In the genomic region with DNA sequence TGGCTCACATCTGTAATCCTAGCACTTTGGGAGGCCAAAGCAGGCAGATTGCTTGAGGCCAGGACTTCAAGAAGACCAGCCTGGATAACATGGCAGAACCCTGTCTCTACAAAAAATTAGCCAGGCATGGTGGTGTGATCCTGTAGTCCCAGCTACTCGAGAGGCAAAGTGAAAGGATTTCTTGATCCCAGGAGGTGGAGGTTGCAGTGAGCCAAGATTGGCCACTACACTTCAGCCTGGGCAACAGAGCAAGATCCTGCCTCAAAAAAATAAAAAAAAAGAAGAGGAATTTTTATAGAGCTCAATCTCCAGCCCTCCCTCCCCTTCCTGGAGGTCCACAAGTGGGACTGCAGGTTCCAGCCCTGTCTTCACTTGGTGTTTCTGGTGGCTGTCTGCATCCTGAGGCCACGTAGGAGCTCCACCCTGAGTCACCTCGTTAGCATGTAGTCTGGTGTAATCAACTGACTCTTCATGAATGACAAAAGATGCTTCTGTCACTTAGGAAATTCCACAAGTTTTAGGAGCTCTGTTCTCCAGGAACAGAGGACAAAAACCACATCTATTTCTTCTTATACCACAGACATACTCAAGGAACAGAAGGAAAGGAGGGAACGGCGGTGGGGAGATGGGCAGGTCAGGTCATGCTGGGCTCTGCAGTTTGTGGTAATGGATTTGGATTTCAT, we compare ENCODE assay signal across 21 cellular contexts. TPM values are rescaled to one million over a fixed set of nuclear protein-coding genes. Genes with fewer than 3 reads are reported as not detected.
DNase-seq lines count a peak whose midpoint lies in the region; ATAC-seq, FAIRE-seq and TF ChIP-seq lines count a peak whose summit lies in the region.
"Had no signal": no experiment of that assay in that cellular context is flagged by ENCODE, and none has a peak within 500 bp of the region (broad histone marks: within the 10 kb centered on the region; RNA-seq: fewer than 3 reads in every experiment).

No MANE protein-coding gene starts in this region.

- H2AFZ ChIP-seq in keratinocyte (ENCODE audit: control insufficient read depth, low read length) = no peak overlapping the region

- dilution Hi-C loops in keratinocyte (cut with MboI; ENCODE audit: extremely low pct_ligation_motif_present, low sequenced_read_pairs) = no loop called here

- H4K20me1 ChIP-seq in keratinocyte (ENCODE audit: control insufficient read depth, extremely low read depth, insufficient read depth, low read length) = no peaks in the 10 kb centered on the region

- H3K4me3 ChIP-seq in HUES6 (ENCODE audit: low read depth, low read length) (no peak overlapping the region), bronchial epithelial cell (ENCODE audit: low read depth, low read length) (no peak overlapping the region), keratinocyte (ENCODE audit: control insufficient read depth in 2 of 3, extremely low read depth in 1 of 3, insufficient read depth in 2 of 3, low read depth in 1 of 3, low read length in 3 of 3) (no peak overlapping the region), colonic mucosa (no peak overlapping the region)
- H3K4me3 ChIP-seq: lung, pancreas had no signal

- no peaks in the 10 kb centered on the region for H3K27me3 ChIP-seq in HUES6 (ENCODE audit: control insufficient read depth, insufficient read depth, low read length)
- no peaks in the 10 kb centered on the region for H3K27me3 ChIP-seq in bronchial epithelial cell (ENCODE audit: control insufficient read depth, insufficient read depth, low read length)
- no peaks in the 10 kb centered on the region for H3K27me3 ChIP-seq in keratinocyte (ENCODE audit: control insufficient read depth, extremely low read depth, insufficient read depth, low read length)
- no peaks in the 10 kb centered on the region for H3K27me3 ChIP-seq in colonic mucosa
- H3K27me3 ChIP-seq: pancreas had no signal

- intact Hi-C loops in colonic mucosa (cut with DNase I) = loop anchor here (5.0 kb wide), 1 partner anchor 67 kb away; no protein-coding TSS in a partner anchor

- TF ChIP-seq CTCF in bronchial epithelial cell (IDR thresholded peaks at IDR 0.05; ENCODE audit: insufficient read depth, low read length, severe bottlenecking) (no peak), keratinocyte (optimal IDR thresholded peaks at IDR 0.05 in 1 of 3, IDR thresholded peaks at IDR 0.05 in 1 of 3, conservative IDR thresholded peaks at IDR 0.05 in 1 of 3; ENCODE audit: extremely low read depth in 1 of 3, insufficient read depth in 2 of 3, low read length in 3 of 3) (no peak), colonic mucosa (IDR thresholded peaks at IDR 0.05) (no peak)

- no peak overlapping the region for H3K9ac ChIP-seq in HUES6 (ENCODE audit: low read length)
- no peak overlapping the region for H3K9ac ChIP-seq in keratinocyte (ENCODE audit: control insufficient read depth, extremely low read depth, insufficient read depth, low read length)
- no peak overlapping the region for H3K9ac ChIP-seq in colonic mucosa (ENCODE audit: low read depth in 2 of 2, low read length in 2 of 2)
- H3K9ac ChIP-seq: KMS-11 had no signal

- H3K4me1 ChIP-seq in HUES6 (ENCODE audit: control insufficient read depth, insufficient read depth, low read length) (peaks cover 6% of the 10 kb centered on the region; the same call in 1 of the 2 replicates), keratinocyte (ENCODE audit: control insufficient read depth, extremely low read depth, insufficient read depth, low read length) (peaks cover 20% of the 10 kb centered on the region), colonic mucosa (no peaks in the 10 kb centered on the region)
- H3K4me1 ChIP-seq: pancreas had no signal

- no peak for FAIRE-seq in bronchial epithelial cell (lab: Jason Lieb, UNC)
- FAIRE-seq in keratinocyte (lab: Jason Lieb, UNC) = peak; percentile 64
- FAIRE-seq: frontal cortex, pancreas had no signal

- H3K79me2 ChIP-seq in keratinocyte (ENCODE audit: control insufficient read depth, insufficient read depth, low read length) = no peaks in the 10 kb centered on the region

- H3K27ac ChIP-seq in HUES6 (ENCODE audit: low read depth, low read length) (peak overlapping the region; percentile 9; the same call in 1 of the 2 replicates), keratinocyte (ENCODE audit: control insufficient read depth, insufficient read depth, low read length) (peak overlapping the region; percentile 0), colonic mucosa (no peak overlapping the region)
- H3K27ac ChIP-seq: KMS-11, pancreas had no signal

- H3K4me2 ChIP-seq in keratinocyte (ENCODE audit: control insufficient read depth, extremely low read depth, insufficient read depth, low read depth, low read length) = peak overlapping the region; percentile 45
- H3K4me2 ChIP-seq: KMS-11 had no signal

- peak; percentile 75 for DNase-seq in ELR (ENCODE audit: low read depth)
- DNase-seq in bronchial epithelial cell (ENCODE audit: low read depth) = peak; percentile 58
- DNase-seq in keratinocyte (ENCODE audit: low read depth, low spot score) = peak; percentile 42
- no peak for DNase-seq in colonic mucosa
- DNase-seq: activated CD4-positive, alpha-beta memory T cell treated with anti-CD3 and anti-CD28 coated beads, Interleukin-2, amount 10 ng/mL, durations not matched to agents 7 days and 5 days; activated T-cell treated with anti-CD3 and anti-CD28 coated beads, Interleukin-2, amount 50 U/mL, for 72 hours; effector CD8-positive, alpha-beta T cell; naive B cell; NCI-H1105; NK-92 treated with Interleukin-12 subunit alpha and Interleukin-12 subunit beta, amount 100 ng/mL, for 24 hours; pancreas; Right ventricle myocardium superior; stimulated activated CD4-positive, alpha-beta T cell treated with anti-CD3 and anti-CD28 coated beads, Interleukin-4, amount 100 ng/mL, for 1 hour; T-cell had no signal

- H3K36me3 ChIP-seq in HUES6 (ENCODE audit: control insufficient read depth, insufficient read depth, low read length) (no peaks in the 10 kb centered on the region), bronchial epithelial cell (ENCODE audit: control insufficient read depth, insufficient read depth, low read length) (no peaks in the 10 kb centered on the region), keratinocyte (ENCODE audit: control insufficient read depth in 2 of 2, extremely low read depth in 1 of 2, insufficient read depth in 2 of 2, low read length in 2 of 2) (no peaks in the 10 kb centered on the region), colonic mucosa (no peaks in the 10 kb centered on the region)
- H3K36me3 ChIP-seq: pancreas had no signal

- no peaks in the 10 kb centered on the region for H3K9me1 ChIP-seq in keratinocyte (ENCODE audit: control insufficient read depth, extremely low read depth, insufficient read depth, low read length)

- ATAC-seq in HG03439 (IDR thresholded peaks at IDR 0.05; ENCODE audit: unreplicated experiment) = no peak
- no peak for ATAC-seq in HG03378 (IDR thresholded peaks at IDR 0.05; ENCODE audit: unreplicated experiment)
- no peak for ATAC-seq in GM21737 (IDR thresholded peaks at IDR 0.05; ENCODE audit: unreplicated experiment)
- ATAC-seq: activated T-cell treated with anti-CD3 and anti-CD28 coated beads, Interleukin-2, amount 50 U/mL, for 72 hours; pancreas; T-cell had no signal

- H3K9me3 ChIP-seq in HUES6 (ENCODE audit: control insufficient read depth, insufficient read depth, low read depth, low read length) (no peaks in the 10 kb centered on the region), keratinocyte (ENCODE audit: control insufficient read depth, low read depth, low read length) (no peaks in the 10 kb centered on the region), colonic mucosa (no peaks in the 10 kb centered on the region)
- H3K9me3 ChIP-seq: pancreas had no signal

RNA-seq across cellular contexts. Expression of gene CCDC62, which starts 16.2 kb away (rescaled TPM):
- total RNA-seq in bronchial epithelial cell (0.79 and 1.2 TPM in 2 replicates), colonic mucosa (under 1 TPM; 0.16 to 0.84 TPM)
- polyA plus RNA-seq in keratinocyte = 0.17 to 0.35 TPM (median 0.23 TPM) in 3 replicates
- polyA plus RNA-seq in keratinocyte (2011; ENCODE audit: low read depth) = 1.2 TPM
- 0.08 and 0.21 TPM in 2 replicates for polyA plus RNA-seq in keratinocyte (2011; cell fraction: cytosol; rRNA removed)
- 0.91 and 1.1 TPM in 2 replicates for polyA plus RNA-seq in keratinocyte (2011; cell fraction: nucleus; rRNA removed)
- polyA plus RNA-seq in keratinocyte (2012; ENCODE audit: low replicate concordance) = 0.11 and 0.41 TPM in 2 replicates
- polyA minus RNA-seq in keratinocyte = 0.10 to 0.45 TPM in 2 of 3 replicates, not detected in the other
- polyA minus RNA-seq in keratinocyte (2011; cell fraction: cytosol; rRNA and poly(A)+ RNA removed) = 1.2 TPM
- 0.11 and 0.70 TPM in 2 replicates for polyA minus RNA-seq in keratinocyte (2011; cell fraction: nucleus; rRNA and poly(A)+ RNA removed)

RNA-seq across cellular contexts. Expression of gene DENR, which starts 37.9 kb away (rescaled TPM):
- total RNA-seq in bronchial epithelial cell (35.3 and 49.7 TPM in 2 replicates), colonic mucosa (10 to 100 TPM; 35.8 to 37.8 TPM)
- polyA plus RNA-seq in keratinocyte = 31.1 to 59.8 TPM (median 37.8 TPM) in 3 replicates
- polyA plus RNA-seq in keratinocyte (2011; ENCODE audit: low read depth) = 135 TPM
- 37.4 and 53.6 TPM in 2 replicates for polyA plus RNA-seq in keratinocyte (2011; cell fraction: cytosol; rRNA removed)
- polyA plus RNA-seq in keratinocyte (2011; cell fraction: nucleus; rRNA removed) = 25.7 and 34.7 TPM in 2 replicates
- polyA plus RNA-seq in keratinocyte (2012; ENCODE audit: low replicate concordance) = 36.3 and 52.4 TPM in 2 replicates
- 7.7 to 19.5 TPM (median 9.3 TPM) in 3 replicates for polyA minus RNA-seq in keratinocyte
- polyA minus RNA-seq in keratinocyte (2011; cell fraction: cytosol; rRNA and poly(A)+ RNA removed) = 18.2 TPM
- 8.3 and 13.5 TPM in 2 replicates for polyA minus RNA-seq in keratinocyte (2011; cell fraction: nucleus; rRNA and poly(A)+ RNA removed)

RNA-seq across cellular contexts. Expression of gene HIP1R, which starts 44.7 kb away (rescaled TPM):
- total RNA-seq in bronchial epithelial cell (36.1 TPM in 2 replicates), colonic mucosa (10 to 100 TPM; 42.6 to 74.2 TPM)
- 19.4 to 31.8 TPM (median 23.0 TPM) in 3 replicates for polyA plus RNA-seq in keratinocyte
- 39.4 TPM for polyA plus RNA-seq in keratinocyte (2011; ENCODE audit: low read depth)
- polyA plus RNA-seq in keratinocyte (2011; cell fraction: cytosol; rRNA removed) = 10.1 and 13.0 TPM in 2 replicates
- polyA plus RNA-seq in keratinocyte (2011; cell fraction: nucleus; rRNA removed) = 69.4 and 79.4 TPM in 2 replicates
- 21.9 and 45.2 TPM in 2 replicates for polyA plus RNA-seq in keratinocyte (2012; ENCODE audit: low replicate concordance)
- polyA minus RNA-seq in keratinocyte = 42.9 to 79.9 TPM (median 43.5 TPM) in 3 replicates
- polyA minus RNA-seq in keratinocyte (2011; cell fraction: cytosol; rRNA and poly(A)+ RNA removed) = 16.3 TPM
- polyA minus RNA-seq in keratinocyte (2011; cell fraction: nucleus; rRNA and poly(A)+ RNA removed) = 36.1 and 37.4 TPM in 2 replicates

RNA-seq across cellular contexts. Expression of gene HCAR1, which starts 59.9 kb away (rescaled TPM):
- total RNA-seq in bronchial epithelial cell = under 0.01 and 0.13 TPM in 2 replicates
- 0.03 to 0.10 TPM (median 0.07 TPM) in 3 replicates for polyA plus RNA-seq in keratinocyte
- polyA plus RNA-seq in keratinocyte (2011; ENCODE audit: low read depth) = not detected
- polyA plus RNA-seq in keratinocyte (2011; cell fraction: cytosol; rRNA removed) = 0.02 and 0.04 TPM in 2 replicates
- polyA plus RNA-seq in keratinocyte (2011; cell fraction: nucleus; rRNA removed) = 0.08 and 0.15 TPM in 2 replicates
- polyA plus RNA-seq in keratinocyte (2012; ENCODE audit: low replicate concordance) = 0.16 TPM in 1 of 2 replicates, not detected in the other
- 0.10 to 0.36 TPM (median 0.20 TPM) in 3 replicates for polyA minus RNA-seq in keratinocyte
- polyA minus RNA-seq in keratinocyte (2011; cell fraction: cytosol; rRNA and poly(A)+ RNA removed) = not detected
- polyA minus RNA-seq in keratinocyte (2011; cell fraction: nucleus; rRNA and poly(A)+ RNA removed) = not detected in 2 replicates
- under 1 TPM in 1 of 2 donors, not detected in 1; 0.11 TPM for total RNA-seq in colonic mucosa
